In the genomic region with DNA sequence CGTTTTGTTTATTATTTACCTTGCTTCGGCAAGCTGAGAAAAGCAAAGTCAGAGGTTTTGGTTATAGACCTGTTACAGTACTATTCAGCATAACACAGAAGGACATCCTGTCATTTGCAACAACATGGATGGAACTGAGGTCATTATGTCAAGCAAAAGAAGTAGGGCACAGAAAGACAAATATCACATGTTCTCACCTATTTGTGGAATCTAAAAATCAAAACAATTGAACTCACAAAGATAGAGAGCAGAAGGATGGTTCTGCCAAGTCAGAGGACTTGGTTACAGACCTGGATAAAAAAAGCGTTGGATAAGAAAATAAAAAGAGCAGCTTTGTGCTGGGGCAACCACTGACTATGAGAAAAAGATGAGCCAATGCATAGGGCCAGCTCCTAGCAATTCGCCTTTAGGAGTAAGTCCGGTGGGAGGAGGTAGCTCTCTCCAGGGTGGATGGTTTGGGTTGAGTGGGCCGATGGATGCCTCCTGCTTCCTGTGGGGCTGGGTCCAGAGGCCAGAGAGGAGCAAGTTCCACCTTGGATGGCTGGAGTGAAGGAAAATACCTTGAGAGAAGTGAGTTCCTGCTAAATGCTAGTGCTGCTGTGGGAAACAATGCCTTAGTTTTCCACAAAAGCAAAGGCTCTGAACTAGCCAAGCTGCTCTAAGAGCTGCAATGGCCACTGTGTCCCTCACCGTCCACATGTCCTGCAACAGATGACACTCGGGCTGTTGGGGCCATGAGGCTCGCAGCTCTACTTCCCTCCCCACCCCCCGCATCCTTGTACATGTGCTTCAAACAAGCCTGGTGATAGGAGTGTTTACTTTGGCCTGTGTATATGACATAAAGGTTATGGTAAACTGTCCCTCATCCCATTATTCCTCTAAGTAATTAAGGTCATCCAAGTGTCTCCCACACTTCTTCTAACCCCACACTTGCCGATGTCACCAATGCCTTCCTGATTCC, we compare ENCODE assay signal across 1 cellular context.
TF ChIP-seq lines count a peak whose summit lies in the region.

No MANE protein-coding gene starts in this region.

TF ChIP-seq in HepG2, 621 proteins besides CTCF, POLR2A, EP300 and RAD21 (continued from another document):
- TF ChIP-seq, protein P1, sequence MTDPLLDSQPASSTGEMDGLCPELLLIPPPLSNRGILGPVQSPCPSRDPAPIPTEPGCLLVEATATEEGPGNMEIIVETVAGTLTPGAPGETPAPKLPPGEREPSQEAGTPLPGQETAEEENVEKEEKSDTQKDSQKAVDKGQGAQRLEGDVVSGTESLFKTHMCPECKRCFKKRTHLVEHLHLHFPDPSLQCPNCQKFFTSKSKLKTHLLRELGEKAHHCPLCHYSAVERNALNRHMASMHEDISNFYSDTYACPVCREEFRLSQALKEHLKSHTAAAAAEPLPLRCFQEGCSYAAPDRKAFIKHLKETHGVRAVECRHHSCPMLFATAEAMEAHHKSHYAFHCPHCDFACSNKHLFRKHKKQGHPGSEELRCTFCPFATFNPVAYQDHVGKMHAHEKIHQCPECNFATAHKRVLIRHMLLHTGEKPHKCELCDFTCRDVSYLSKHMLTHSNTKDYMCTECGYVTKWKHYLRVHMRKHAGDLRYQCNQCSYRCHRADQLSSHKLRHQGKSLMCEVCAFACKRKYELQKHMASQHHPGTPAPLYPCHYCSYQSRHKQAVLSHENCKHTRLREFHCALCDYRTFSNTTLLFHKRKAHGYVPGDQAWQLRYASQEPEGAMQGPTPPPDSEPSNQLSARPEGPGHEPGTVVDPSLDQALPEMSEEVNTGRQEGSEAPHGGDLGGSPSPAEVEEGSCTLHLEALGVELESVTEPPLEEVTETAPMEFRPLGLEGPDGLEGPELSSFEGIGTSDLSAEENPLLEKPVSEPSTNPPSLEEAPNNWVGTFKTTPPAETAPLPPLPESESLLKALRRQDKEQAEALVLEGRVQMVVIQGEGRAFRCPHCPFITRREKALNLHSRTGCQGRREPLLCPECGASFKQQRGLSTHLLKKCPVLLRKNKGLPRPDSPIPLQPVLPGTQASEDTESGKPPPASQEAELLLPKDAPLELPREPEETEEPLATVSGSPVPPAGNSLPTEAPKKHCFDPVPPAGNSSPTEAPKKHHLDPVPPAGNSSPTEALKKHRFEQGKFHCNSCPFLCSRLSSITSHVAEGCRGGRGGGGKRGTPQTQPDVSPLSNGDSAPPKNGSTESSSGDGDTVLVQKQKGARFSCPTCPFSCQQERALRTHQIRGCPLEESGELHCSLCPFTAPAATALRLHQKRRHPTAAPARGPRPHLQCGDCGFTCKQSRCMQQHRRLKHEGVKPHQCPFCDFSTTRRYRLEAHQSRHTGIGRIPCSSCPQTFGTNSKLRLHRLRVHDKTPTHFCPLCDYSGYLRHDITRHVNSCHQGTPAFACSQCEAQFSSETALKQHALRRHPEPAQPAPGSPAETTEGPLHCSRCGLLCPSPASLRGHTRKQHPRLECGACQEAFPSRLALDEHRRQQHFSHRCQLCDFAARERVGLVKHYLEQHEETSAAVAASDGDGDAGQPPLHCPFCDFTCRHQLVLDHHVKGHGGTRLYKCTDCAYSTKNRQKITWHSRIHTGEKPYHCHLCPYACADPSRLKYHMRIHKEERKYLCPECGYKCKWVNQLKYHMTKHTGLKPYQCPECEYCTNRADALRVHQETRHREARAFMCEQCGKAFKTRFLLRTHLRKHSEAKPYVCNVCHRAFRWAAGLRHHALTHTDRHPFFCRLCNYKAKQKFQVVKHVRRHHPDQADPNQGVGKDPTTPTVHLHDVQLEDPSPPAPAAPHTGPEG (CRISPR knock-in tag; IDR thresholded peaks at IDR 0.05): no peak
- TF ChIP-seq, protein P2, sequence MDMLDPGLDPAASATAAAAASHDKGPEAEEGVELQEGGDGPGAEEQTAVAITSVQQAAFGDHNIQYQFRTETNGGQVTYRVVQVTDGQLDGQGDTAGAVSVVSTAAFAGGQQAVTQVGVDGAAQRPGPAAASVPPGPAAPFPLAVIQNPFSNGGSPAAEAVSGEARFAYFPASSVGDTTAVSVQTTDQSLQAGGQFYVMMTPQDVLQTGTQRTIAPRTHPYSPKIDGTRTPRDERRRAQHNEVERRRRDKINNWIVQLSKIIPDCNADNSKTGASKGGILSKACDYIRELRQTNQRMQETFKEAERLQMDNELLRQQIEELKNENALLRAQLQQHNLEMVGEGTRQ (IDR thresholded peaks at IDR 0.05; ENCODE audit: low read depth, low read length): no peak
- TF ChIP-seq, protein P2 (CRISPR knock-in tag; IDR thresholded peaks at IDR 0.05; ENCODE audit: borderline replicate concordance): no peak
- TF ChIP-seq ZNF607 (CRISPR knock-in tag; IDR thresholded peaks at IDR 0.05; ENCODE audit: borderline replicate concordance) (no peak), RNF2 (conservative IDR thresholded peaks at IDR 0.05; ENCODE audit: low read depth) (no peak), ZFAT (CRISPR knock-in tag; conservative IDR thresholded peaks at IDR 0.05) (no peak), SNAPC2 (CRISPR knock-in tag; IDR thresholded peaks at IDR 0.05) (no peak), SKIL (CRISPR knock-in tag; IDR thresholded peaks at IDR 0.05; ENCODE audit: borderline replicate concordance) (no peak), MYPOP (CRISPR knock-in tag; IDR thresholded peaks at IDR 0.05) (no peak), ZFP82 (CRISPR knock-in tag; IDR thresholded peaks at IDR 0.05; ENCODE audit: borderline replicate concordance) (no peak), ZNF609 (CRISPR knock-in tag; IDR thresholded peaks at IDR 0.05; ENCODE audit: borderline replicate concordance) (peak; percentile 75), ZNF83 (CRISPR knock-in tag; IDR thresholded peaks at IDR 0.05; ENCODE audit: borderline replicate concordance) (no peak)
